Comparison of ENCODE assay signal across 9 cellular contexts in the genomic region with DNA sequence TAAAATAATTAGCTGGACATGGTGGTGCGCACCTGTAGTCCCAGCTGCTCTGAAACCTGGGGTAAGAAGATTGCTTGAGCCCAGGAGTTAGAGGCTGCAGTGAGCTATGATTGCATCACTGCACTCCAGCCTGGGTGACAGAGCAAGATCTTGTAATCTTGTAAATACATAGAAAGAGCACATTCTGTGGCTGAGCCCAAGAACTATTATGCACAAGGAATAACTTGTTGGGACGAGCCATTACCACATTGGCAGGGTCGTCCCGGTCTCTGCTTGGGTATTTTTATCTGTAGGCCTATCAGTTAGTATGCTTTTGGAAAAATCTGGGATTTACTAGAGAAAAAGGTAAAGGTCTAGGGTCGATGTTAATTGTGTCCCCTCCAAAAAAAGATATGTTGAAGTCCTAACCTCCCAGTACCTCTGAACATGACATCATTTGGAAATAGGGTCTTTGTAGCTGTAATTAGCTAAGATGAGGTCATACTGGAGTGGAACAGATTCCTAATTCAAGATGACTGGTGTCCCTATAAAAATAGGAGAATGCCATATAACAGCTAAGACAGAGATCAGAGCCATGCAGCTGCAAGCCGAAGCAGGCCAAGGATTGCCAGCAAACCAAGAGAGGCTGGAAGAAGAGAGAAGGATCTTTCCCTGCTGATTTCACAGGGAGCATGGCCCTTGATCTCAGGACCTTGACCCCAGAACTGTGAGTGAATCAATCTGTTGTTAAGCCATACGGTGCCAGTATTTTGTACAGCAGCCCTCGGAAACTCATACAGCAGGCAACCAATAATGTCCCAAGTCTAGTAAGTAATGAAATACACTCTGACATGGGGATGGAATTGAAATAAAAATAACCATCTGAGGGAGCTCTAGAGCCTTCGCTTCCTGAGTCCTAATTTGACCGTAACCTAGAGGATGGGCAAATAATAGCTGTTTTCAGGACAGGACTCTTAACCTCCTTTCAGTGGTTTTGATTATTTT. TPM values are rescaled to one million over a fixed set of nuclear protein-coding genes. Genes with fewer than 3 reads are reported as not detected.
A peak's percentile ranks its signal among the peaks of the same experiment; 100 is the strongest.
DNase-seq lines count a peak whose midpoint lies in the region; ATAC-seq, FAIRE-seq and TF ChIP-seq lines count a peak whose summit lies in the region.
"Had no signal": no experiment of that assay in that cellular context is flagged by ENCODE, and none has a peak within 500 bp of the region (broad histone marks: within the 10 kb centered on the region; RNA-seq: fewer than 3 reads in every experiment).

No MANE protein-coding gene starts in this region.

- H3K4me1 ChIP-seq in sigmoid colon = no peaks in the 10 kb centered on the region

- H3K27me3 Mint-ChIP-seq in chondrocyte (ENCODE audit: low read depth) = no peaks in the 10 kb centered on the region

- no peaks in the 10 kb centered on the region for H3K36me3 ChIP-seq in sigmoid colon

- no peak overlapping the region for H3K4me3 Mint-ChIP-seq in chondrocyte (ENCODE audit: unreplicated experiment)

- intact Hi-C loops in sigmoid colon (cut with DNase I) = no loop called here

- no peak overlapping the region for H3K27ac ChIP-seq in sigmoid colon

- no peaks in the 10 kb centered on the region for H3K36me3 Mint-ChIP-seq in chondrocyte (ENCODE audit: low read depth)

- TF ChIP-seq CTCF in D721Med (IDR thresholded peaks at IDR 0.05; ENCODE audit: insufficient read depth, missing control alignments) (peak; percentile 24), chondrocyte (IDR thresholded peaks at IDR 0.05) (peak; percentile 75), sigmoid colon (IDR thresholded peaks at IDR 0.05) (no peak)

- H3K4me1 Mint-ChIP-seq in chondrocyte (ENCODE audit: low read depth) = no peaks in the 10 kb centered on the region

- no peak for ATAC-seq in GM21515 (IDR thresholded peaks at IDR 0.05; ENCODE audit: unreplicated experiment)

- no peak overlapping the region for H3K4me3 ChIP-seq in sigmoid colon

- WGBS in sigmoid colon, 2 donors = 74 to 81% methylated on average over 10 of the region's 10 CpGs

- TF ChIP-seq EP300 in sigmoid colon (IDR thresholded peaks at IDR 0.05) = no peak

- TF ChIP-seq POLR2A in sigmoid colon (IDR thresholded peaks at IDR 0.05) = no peak

- H3K27me3 ChIP-seq in sigmoid colon = peaks cover 0 to 4% (median 0%) of the 10 kb centered on the region in 3 donors

- H3K27ac Mint-ChIP-seq in chondrocyte (ENCODE audit: unreplicated experiment) = no peak overlapping the region

- no peak for DNase-seq in D721Med (ENCODE audit: insufficient read length, low spot score)
- DNase-seq in LHCN-M2 (ENCODE audit: low read depth) = peak; percentile 17
- DNase-seq in chondrocyte (ENCODE audit: low spot score) = no peak
- peak; percentile 24 for DNase-seq in midbrain (lab: John Stamatoyannopoulos, UW)
- no peak for DNase-seq in sigmoid colon
- no peak for DNase-seq in NCI-H1436 (lab: John Stamatoyannopoulos, UW)
- DNase-seq in NCI-H1436 treated with DMSO at 0.1 percent for 48 hours (lab: John Stamatoyannopoulos, UW) = no peak
- DNase-seq: NCI-H510A treated with DMSO at 0.1 percent for 48 hours had no signal

- H3K9me3 ChIP-seq in sigmoid colon = no peaks in the 10 kb centered on the region

- no peaks in the 10 kb centered on the region for H3K9me3 Mint-ChIP-seq in chondrocyte (ENCODE audit: low read depth)

- no peak for FAIRE-seq in D721Med (lab: Jason Lieb, UNC)

RNA-seq across cellular contexts. Expression of gene CLYBL, which starts 28.3 kb away (rescaled TPM):
- total RNA-seq in LHCN-M2 (2014; rRNA removed) (0.29 and 1.8 TPM in 2 replicates), chondrocyte (3.3 to 7.0 TPM (median 3.9 TPM) in 3 replicates), sigmoid colon (1 to 10 TPM; 3.6 to 9.7 (median 4.2) TPM)
- polyA plus RNA-seq in LHCN-M2 (2012) = 0.73 TPM
- polyA plus RNA-seq in sigmoid colon = 10 to 100 TPM in 2 of 3 donors, 1 to 10 TPM in 1; 9.9 to 31.2 (median 10.2) TPM

Comparison
In these comparisons a context has a peak if more than half of its experiments do, and no peak if none do; other contexts are left out.
1. DNase-seq: peak in LHCN-M2 (single experiment) and midbrain (single experiment); none in D721Med (single experiment), chondrocyte (single experiment), sigmoid colon (single experiment), NCI-H1436 (single experiment) and NCI-H1436 treated with DMSO at 0.1 percent for 48 hours (single experiment).
2. CTCF ChIP-seq: peak in D721Med (single experiment) and chondrocyte (single experiment); none in sigmoid colon (0 of 4).